ENCODE assay signal across 8 cellular contexts in the genomic region with DNA sequence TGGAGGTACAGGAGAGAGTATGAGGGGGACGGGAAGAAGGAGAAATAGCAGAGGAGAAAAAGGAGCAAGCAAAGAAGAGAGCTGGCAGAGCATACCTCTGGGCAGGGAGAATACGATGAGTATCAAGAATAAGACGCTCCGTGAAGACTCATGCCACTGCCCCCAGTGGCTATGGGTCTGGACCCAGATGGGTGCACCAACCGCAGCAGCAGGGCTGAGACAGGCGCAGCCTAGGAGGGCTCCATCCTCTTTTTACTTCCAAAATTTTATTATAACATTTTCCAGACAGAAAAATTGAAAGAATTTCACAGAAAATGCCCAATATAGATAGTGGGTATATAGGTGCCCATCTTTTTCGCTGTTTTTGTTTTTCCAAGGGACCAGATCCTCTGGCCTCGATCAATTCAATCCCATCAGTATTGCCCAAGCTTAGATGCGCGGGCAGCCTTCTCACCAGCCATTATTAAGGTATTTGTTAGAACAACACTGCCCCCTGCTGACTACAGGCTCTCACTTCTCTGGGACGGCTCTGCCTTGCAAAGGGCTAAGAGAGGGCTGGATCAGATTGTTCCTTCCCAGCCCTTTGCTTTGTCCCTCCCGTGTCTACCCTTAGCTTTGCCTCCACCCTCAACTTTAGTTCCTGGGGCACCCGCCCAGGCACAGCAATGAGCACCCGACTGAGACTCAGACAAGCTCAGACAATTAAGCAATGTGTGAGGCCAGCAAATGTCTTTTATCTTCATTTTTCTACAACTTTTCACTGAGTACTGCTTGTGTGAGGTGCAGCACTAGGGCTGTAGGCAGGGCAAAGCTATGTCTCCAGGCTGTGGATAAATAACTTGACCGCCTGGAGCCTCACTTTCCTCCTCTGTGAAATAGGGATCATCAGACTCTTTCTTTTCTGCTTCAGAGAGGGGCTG. TPM values are rescaled to one million over a fixed set of nuclear protein-coding genes. Genes with fewer than 3 reads are reported as not detected.
DNase-seq lines count a peak whose midpoint lies in the region; ATAC-seq and TF ChIP-seq lines count a peak whose summit lies in the region.

No MANE protein-coding gene starts in this region.

- H3K4me1 ChIP-seq in naive thymus-derived CD4-positive, alpha-beta T cell (ENCODE audit: control insufficient read depth in 2 of 2, insufficient read depth in 2 of 2, low read length in 2 of 2), result peaks cover 0 to 11% of the 10 kb centered on the region in 2 donors

- POLR2A ChIA-PET in naive thymus-derived CD4-positive, alpha-beta T cell (lab: Charles Lee), result no interaction called here

- H3K9me3 Mint-ChIP-seq in activated CD8-positive, alpha-beta memory T cell treated with anti-CD3 and anti-CD28 coated beads, Interleukin-2, amount 10 ng/mL, durations not matched to agents 7 days and 5 days (ENCODE audit: low read depth), result no peaks in the 10 kb centered on the region
- H3K9me3 Mint-ChIP-seq in naive thymus-derived CD4-positive, alpha-beta T cell, result no peaks in the 10 kb centered on the region

- H3K4me3 ChIP-seq in naive thymus-derived CD4-positive, alpha-beta T cell (ENCODE audit: low read length), result no peak overlapping the region

- CTCF ChIA-PET in activated CD8-positive, alpha-beta memory T cell treated with anti-CD3 and anti-CD28 coated beads, Interleukin-2, amount 10 ng/mL, durations not matched to agents 7 days and 5 days (lab: Charles Lee), result interaction anchor here (0.6 to 3.5 kb wide), 34 partner anchors 9 to 779 kb away, joined by 3 to 29 read pairs (median 4); a partner anchor contains a TSS
- CTCF ChIA-PET in naive thymus-derived CD4-positive, alpha-beta T cell (lab: Charles Lee), result interaction anchor here (0.6 to 4.7 kb wide), 13 partner anchors 9 to 914 kb away, joined by 3 to 36 read pairs (median 4); no protein-coding TSS in a partner anchor

- no peaks in the 10 kb centered on the region for H3K9me3 ChIP-seq in naive thymus-derived CD4-positive, alpha-beta T cell (ENCODE audit: control insufficient read depth in 2 of 3, low read length in 3 of 3)

- peaks cover 38% of the 10 kb centered on the region for H3K27me3 Mint-ChIP-seq in activated CD8-positive, alpha-beta memory T cell treated with anti-CD3 and anti-CD28 coated beads, Interleukin-2, amount 10 ng/mL, durations not matched to agents 7 days and 5 days
- peaks cover 17 to 47% (median 38%) of the 10 kb centered on the region in 5 donors for H3K27me3 Mint-ChIP-seq in naive thymus-derived CD4-positive, alpha-beta T cell

- DNase-seq in COR-L47 (lab: John Stamatoyannopoulos, UW) (peak; percentile 81), HPDE6-E6E7 (ENCODE audit: extremely low spot score) (peak; percentile 71), NOMO-1 (lab: John Stamatoyannopoulos, UW; ENCODE audit: unreplicated experiment in 2 of 2) (peak; percentile 61 to 77), erythroblast (lab: John Stamatoyannopoulos, UW) (peak; percentile 70 to 84)
- DNase-seq in activated CD8-positive, alpha-beta memory T cell treated with anti-CD3 and anti-CD28 coated beads, Interleukin-2, amount 10 ng/mL, durations not matched to agents 7 days and 5 days, result peak; percentile 85
- peak; percentile 31 to 73 (median 67) for DNase-seq in naive thymus-derived CD4-positive, alpha-beta T cell
- DNase-seq in stimulated activated CD8-positive, alpha-beta memory T cell treated with anti-CD3 and anti-CD28 coated beads, Interleukin-7, amount 100 ng/mL, for 48 hours (ENCODE audit: extremely low read depth in 1 of 2, low read depth in 1 of 2), result peak; percentile 41 to 67

- H3K27ac ChIP-seq in naive thymus-derived CD4-positive, alpha-beta T cell (ENCODE audit: low read depth, low read length), result no peak overlapping the region

- no peaks in the 10 kb centered on the region for H3K36me3 Mint-ChIP-seq in activated CD8-positive, alpha-beta memory T cell treated with anti-CD3 and anti-CD28 coated beads, Interleukin-2, amount 10 ng/mL, durations not matched to agents 7 days and 5 days
- no peaks in the 10 kb centered on the region for H3K36me3 Mint-ChIP-seq in naive thymus-derived CD4-positive, alpha-beta T cell

- no peak overlapping the region for H3K27ac Mint-ChIP-seq in activated CD8-positive, alpha-beta memory T cell treated with anti-CD3 and anti-CD28 coated beads, Interleukin-2, amount 10 ng/mL, durations not matched to agents 7 days and 5 days
- H3K27ac Mint-ChIP-seq in naive thymus-derived CD4-positive, alpha-beta T cell, result peak overlapping the region in 1 of 9 donors; percentile 15

- H3K27me3 ChIP-seq in naive thymus-derived CD4-positive, alpha-beta T cell (ENCODE audit: control insufficient read depth in 2 of 2, insufficient read depth in 2 of 2, low read length in 2 of 2), result no peaks in the 10 kb centered on the region

- peak; percentile 88 for ATAC-seq in GM21360 (IDR thresholded peaks at IDR 0.05; ENCODE audit: unreplicated experiment)
- peak; percentile 89 for ATAC-seq in activated CD8-positive, alpha-beta memory T cell treated with anti-CD3 and anti-CD28 coated beads, Interleukin-2, amount 10 ng/mL, durations not matched to agents 7 days and 5 days
- peak; percentile 84 for ATAC-seq in naive thymus-derived CD4-positive, alpha-beta T cell

- no peaks in the 10 kb centered on the region for H3K36me3 ChIP-seq in naive thymus-derived CD4-positive, alpha-beta T cell (ENCODE audit: control insufficient read depth in 2 of 3, insufficient read depth in 3 of 3, low read length in 3 of 3)

- no peak for TF ChIP-seq POLR2A in erythroblast (IDR thresholded peaks at IDR 0.05; ENCODE audit: low read length)

- H3K4me1 Mint-ChIP-seq in activated CD8-positive, alpha-beta memory T cell treated with anti-CD3 and anti-CD28 coated beads, Interleukin-2, amount 10 ng/mL, durations not matched to agents 7 days and 5 days, result peaks cover 9% of the 10 kb centered on the region
- H3K4me1 Mint-ChIP-seq in naive thymus-derived CD4-positive, alpha-beta T cell, result peaks cover 6 to 26% (median 11%) of the 10 kb centered on the region in 7 donors

- no peak overlapping the region for H3K4me3 Mint-ChIP-seq in activated CD8-positive, alpha-beta memory T cell treated with anti-CD3 and anti-CD28 coated beads, Interleukin-2, amount 10 ng/mL, durations not matched to agents 7 days and 5 days
- peak overlapping the region in 1 of 10 donors; percentile 29 for H3K4me3 Mint-ChIP-seq in naive thymus-derived CD4-positive, alpha-beta T cell

- intact Hi-C loops in naive thymus-derived CD4-positive, alpha-beta T cell (cut with micrococcal nuclease), result loop anchor here (1.0 to 5.0 kb wide), 5 partner anchors 212 to 914 kb away; no protein-coding TSS in a partner anchor

RNA-seq across cellular contexts. Expression of a gene that starts 17.5 kb away (rescaled TPM):
- total RNA-seq in activated CD8-positive, alpha-beta memory T cell treated with anti-CD3 and anti-CD28 coated beads, Interleukin-2, amount 10 ng/mL, durations not matched to agents 7 days and 5 days, result not detected
- not detected for total RNA-seq in naive thymus-derived CD4-positive, alpha-beta T cell
- polyA plus RNA-seq in naive thymus-derived CD4-positive, alpha-beta T cell, result not detected
